In genomic region chr17:8156174-8156992, GRCh38 we compare ENCODE assay signal across 8 cellular contexts. TPM values are rescaled to one million over a fixed set of nuclear protein-coding genes. Genes with fewer than 3 reads are reported as not detected.
DNase-seq lines count a peak whose midpoint lies in the region; ATAC-seq, FAIRE-seq and TF ChIP-seq lines count a peak whose summit lies in the region.

No MANE protein-coding gene starts in this region.

- TF ChIP-seq CTCF in WTC11 (IDR thresholded peaks at IDR 0.05) = no peak

- no peaks in the 10 kb centered on the region for H3K9me3 Mint-ChIP-seq in WTC11
- H3K9me3 Mint-ChIP-seq in central memory CD8-positive, alpha-beta T cell = no peaks in the 10 kb centered on the region

- DNase-seq in AG08396 (ENCODE audit: low spot score) (peak; percentile 98), NCI-H2227 (lab: John Stamatoyannopoulos, UW; ENCODE audit: unreplicated experiment) (peak; percentile 99), WTC11 (ENCODE audit: low spot score) (peak; percentile 100)
- peak; percentile 98 to 100 for DNase-seq in central memory CD8-positive, alpha-beta T cell (ENCODE audit: low spot score in 2 of 2)
- peak; percentile 99 for DNase-seq in stimulated activated CD4-positive, alpha-beta T cell treated with anti-CD3 and anti-CD28 coated beads, Interleukin-12 subunit alpha, Interleukin-12 subunit beta, amount 100 ng/mL, for 4 hours

- peak; percentile 80 for ATAC-seq in GM18907 (IDR thresholded peaks at IDR 0.05; ENCODE audit: unreplicated experiment)
- peak; percentile 69 for ATAC-seq in HG03139 (IDR thresholded peaks at IDR 0.05; ENCODE audit: unreplicated experiment)
- peak; percentile 67 for ATAC-seq in WTC11
- peak; percentile 74 for ATAC-seq in central memory CD8-positive, alpha-beta T cell (replicated peaks; ENCODE audit: extremely low read depth, poor library complexity, severe bottlenecking)

- peaks cover 3% of the 10 kb centered on the region; the same call in 1 of the 2 replicates for H3K27me3 Mint-ChIP-seq in WTC11 (ENCODE audit: low read depth)
- no peaks in the 10 kb centered on the region for H3K27me3 Mint-ChIP-seq in central memory CD8-positive, alpha-beta T cell

- H3K4me3 Mint-ChIP-seq in WTC11 = no peak overlapping the region
- no peak overlapping the region for H3K4me3 Mint-ChIP-seq in central memory CD8-positive, alpha-beta T cell

- peak; percentile 99 for FAIRE-seq in islet of Langerhans (lab: Jason Lieb, UNC)

- CTCF ChIA-PET in WTC11 (lab: Charles Lee) = interaction anchor here (0.8 to 2.7 kb wide), 13 partner anchors 12 to 440 kb away, joined by 3 to 14 read pairs (median 6); partner anchors contain the start of gene ALOXE3

- H3K27ac Mint-ChIP-seq in WTC11 = no peak overlapping the region
- no peak overlapping the region for H3K27ac Mint-ChIP-seq in central memory CD8-positive, alpha-beta T cell (ENCODE audit: low read depth)

- H3K36me3 Mint-ChIP-seq in WTC11 = peaks cover 4% of the 10 kb centered on the region
- H3K36me3 Mint-ChIP-seq in central memory CD8-positive, alpha-beta T cell (ENCODE audit: insufficient read depth) = peaks cover 72% of the 10 kb centered on the region

- POLR2A ChIA-PET in WTC11 (lab: Charles Lee) = interaction anchor here (0.6 to 2.5 kb wide), 14 partner anchors 13 to 469 kb away, joined by 3 to 22 read pairs (median 4); partner anchors contain the start of genes AURKB, BORCS6, CTC1 and HES7

- H3K4me1 Mint-ChIP-seq in WTC11 = peaks cover 32% of the 10 kb centered on the region
- H3K4me1 Mint-ChIP-seq in central memory CD8-positive, alpha-beta T cell = peaks cover 40% of the 10 kb centered on the region

TF ChIP-seq in WTC11, 78 proteins besides CTCF, POLR2A, EP300 and RAD21:
- TF ChIP-seq SP1 (CRISPR knock-in tag; conservative IDR thresholded peaks at IDR 0.05) = peak; percentile 99
- TF ChIP-seq USF1 (CRISPR knock-in tag; IDR thresholded peaks at IDR 0.05) = peak; percentile 72
- TF ChIP-seq ZNF671 (CRISPR knock-in tag; IDR thresholded peaks at IDR 0.05) = 0 out of 2 replicates have a peak, but pooled peaks have one; percentile 17
- TF ChIP-seq E2F4 (CRISPR knock-in tag; IDR thresholded peaks at IDR 0.05; ENCODE audit: borderline replicate concordance, low read depth) = no peak
- TF ChIP-seq, protein P1, sequence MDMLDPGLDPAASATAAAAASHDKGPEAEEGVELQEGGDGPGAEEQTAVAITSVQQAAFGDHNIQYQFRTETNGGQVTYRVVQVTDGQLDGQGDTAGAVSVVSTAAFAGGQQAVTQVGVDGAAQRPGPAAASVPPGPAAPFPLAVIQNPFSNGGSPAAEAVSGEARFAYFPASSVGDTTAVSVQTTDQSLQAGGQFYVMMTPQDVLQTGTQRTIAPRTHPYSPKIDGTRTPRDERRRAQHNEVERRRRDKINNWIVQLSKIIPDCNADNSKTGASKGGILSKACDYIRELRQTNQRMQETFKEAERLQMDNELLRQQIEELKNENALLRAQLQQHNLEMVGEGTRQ (CRISPR knock-in tag; IDR thresholded peaks at IDR 0.05) = peak; percentile 70
- peak; percentile 78 for TF ChIP-seq CREM (CRISPR knock-in tag; IDR thresholded peaks at IDR 0.05)
- peak; percentile 32; the same call in 1 of the 2 replicates for TF ChIP-seq ARID4B (CRISPR knock-in tag; IDR thresholded peaks at IDR 0.05; ENCODE audit: borderline replicate concordance)
- TF ChIP-seq NFYB (CRISPR knock-in tag; conservative IDR thresholded peaks at IDR 0.05; ENCODE audit: low read depth) = peak; percentile 99
- TF ChIP-seq MAX (CRISPR knock-in tag; IDR thresholded peaks at IDR 0.05) = peak; percentile 97
- TF ChIP-seq ZNF263 (CRISPR knock-in tag; IDR thresholded peaks at IDR 0.05; ENCODE audit: low read depth) = peak; percentile 34; the same call in 1 of the 2 replicates
- 0 out of 2 replicates have a peak, but pooled peaks have one; percentile 50 for TF ChIP-seq ZNF232 (CRISPR knock-in tag; IDR thresholded peaks at IDR 0.05)
- TF ChIP-seq FOXK1 (CRISPR knock-in tag; IDR thresholded peaks at IDR 0.05) = peak; percentile 97
- no peak for TF ChIP-seq TP53 (CRISPR knock-in tag; IDR thresholded peaks at IDR 0.05)
- no peak for TF ChIP-seq EMX1 (CRISPR knock-in tag; IDR thresholded peaks at IDR 0.05)
TF ChIP-seq in WTC11: peak in this region for 11.

RNA-seq across cellular contexts. Expression of gene PER1, which starts 4.2 kb away (rescaled TPM):
- total RNA-seq in WTC11 (2021) = 30.6 to 46.9 TPM (median 34.0 TPM) in 3 replicates

RNA-seq across cellular contexts. Expression of gene VAMP2, which starts 6.4 kb away (rescaled TPM):
- total RNA-seq in WTC11 (2021) = 24.1 to 27.4 TPM (median 24.3 TPM) in 3 replicates

RNA-seq across cellular contexts. Expression of gene TMEM107, which starts 19.8 kb away (rescaled TPM):
- total RNA-seq in WTC11 (2021) = 11.3 to 17.2 TPM (median 11.9 TPM) in 3 replicates

RNA-seq across cellular contexts. Expression of gene HES7, which starts 32.5 kb away (rescaled TPM):
- 3.1 to 3.9 TPM (median 3.7 TPM) in 3 replicates for total RNA-seq in WTC11 (2021)

RNA-seq across cellular contexts. Expression of gene BORCS6, which starts 33.6 kb away (rescaled TPM):
- 5.0 to 5.6 TPM (median 5.1 TPM) in 3 replicates for total RNA-seq in WTC11 (2021)

Comparison
In these comparisons a context has a peak if more than half of its experiments do, and no peak if none do; other contexts are left out.
1. Peak in every context shown above with its lines: DNase-seq and ATAC-seq.